28 cellular contexts compared by ENCODE assay signal in the genomic region with DNA sequence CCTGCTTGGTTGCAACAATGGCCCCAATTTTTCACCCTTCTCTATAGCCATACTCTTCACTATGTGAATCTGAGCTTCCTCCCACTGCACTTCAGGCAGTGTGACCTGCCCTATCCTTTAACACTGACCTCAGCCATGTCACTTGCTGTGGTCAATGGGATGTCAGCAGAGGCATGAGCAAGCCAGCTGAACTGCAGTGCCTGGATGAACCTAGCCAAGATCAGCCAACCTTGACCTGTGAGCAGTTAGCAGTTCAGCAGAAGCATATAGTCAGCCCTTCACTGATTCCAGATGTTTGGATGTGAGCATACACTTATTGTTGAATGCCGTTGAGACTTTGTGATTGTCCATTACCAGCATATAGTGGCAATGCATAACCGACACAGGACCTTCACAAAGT.
"Had no signal": no experiment of that assay in that cellular context is flagged by ENCODE, and none has a peak within 500 bp of the region (broad histone marks: within the 10 kb centered on the region; RNA-seq: fewer than 3 reads in every experiment).

No MANE protein-coding gene starts in this region.

- H3K27ac Mint-ChIP-seq: activated naive CD8-positive, alpha-beta T cell; activated T-helper 2 cell treated with anti-CD3 and anti-CD28 coated beads, Interferon-gamma antibody, Interleukin-2, Interleukin-4, amounts not matched to agents 10 μg/mL and 5 μg/mL and 100 μg/mL, durations not matched to agents 14 hours and 24 hours and 36 hours; natural killer cell had no signal

- H3K36me3 ChIP-seq: adrenal gland, ascending aorta, brain microvascular endothelial cell, prostate gland, stomach, suprapubic skin, tibial nerve had no signal

- H3K9me3 Mint-ChIP-seq: dendritic cell treated with granulocyte-macrophage colony-stimulating factor and Interleukin-4, amounts not matched to agents 40 ng/mL and 50 ng/mL, for 4 days; natural killer cell; stimulated activated effector memory CD8-positive, alpha-beta T cell treated with anti-CD3 and anti-CD28 coated beads, Interleukin-12 subunit alpha, Interleukin-12 subunit beta, amount 100 ng/mL, for 72 hours had no signal

- H3K4me3 ChIP-seq: adrenal gland, ascending aorta, prostate gland, skin epidermis, stomach, suprapubic skin, tibial nerve had no signal

- H3K27ac ChIP-seq: adrenal gland, ascending aorta, brain microvascular endothelial cell, prostate gland, skin epidermis, stomach, suprapubic skin, tibial nerve had no signal

- H3K27me3 ChIP-seq: adrenal gland, ascending aorta, brain microvascular endothelial cell, tibial nerve had no signal

- DNase-seq: activated CD4-positive, alpha-beta T cell treated with anti-CD3 and anti-CD28 coated beads for 1 hour; activated CD4-positive, alpha-beta T cell treated with anti-CD3 and anti-CD28 coated beads, Interleukin-2, amount 50 U/mL, for 1 hour; activated CD8-positive, alpha-beta memory T cell treated with anti-CD3 and anti-CD28 coated beads for 24 hours; activated CD8-positive, alpha-beta memory T cell treated with anti-CD3 and anti-CD28 coated beads, Interleukin-2, amount 50 U/mL, for 48 hours; activated naive CD4-positive, alpha-beta T cell; activated T-cell treated with anti-CD3 and anti-CD28 coated beads, Interleukin-2, amount 50 U/mL, for 4 hours; adrenal gland; brain microvascular endothelial cell; caudate nucleus; effector CD4-positive, alpha-beta T cell; erythroblast; foreskin melanocyte; hippocampal formation; left cardiac atrium; midbrain; natural killer cell; right cardiac atrium; stimulated activated CD4-positive, alpha-beta T cell treated with anti-CD3 and anti-CD28 coated beads, Interleukin-2, amount 100 ng/mL, for 24 hours; stomach had no signal

- H3K4me3 Mint-ChIP-seq: activated T-cell treated with anti-CD3 and anti-CD28 coated beads, Interleukin-2, amount 50 U/mL, for 4 hours; dendritic cell treated with granulocyte-macrophage colony-stimulating factor and Interleukin-4, amounts not matched to agents 40 ng/mL and 50 ng/mL, for 4 days; natural killer cell had no signal

- H3K9me3 ChIP-seq: adrenal gland, ascending aorta, prostate gland, suprapubic skin, tibial nerve had no signal

- ATAC-seq: left cardiac atrium, right cardiac atrium had no signal

- H3K4me1 ChIP-seq: adrenal gland, ascending aorta, prostate gland, stomach, suprapubic skin, tibial nerve had no signal

- H3K36me3 Mint-ChIP-seq: activated naive CD8-positive, alpha-beta T cell; natural killer cell; stimulated activated effector memory CD8-positive, alpha-beta T cell treated with anti-CD3 and anti-CD28 coated beads, Interleukin-12 subunit alpha, Interleukin-12 subunit beta, amount 100 ng/mL, for 72 hours had no signal
